In genomic region chr2:231392431-231393148, GRCh38 we compare ENCODE assay signal across 18 cellular contexts. TPM values are rescaled to one million over a fixed set of nuclear protein-coding genes. Genes with fewer than 3 reads are reported as not detected.
DNase-seq lines count a peak whose midpoint lies in the region; ATAC-seq and TF ChIP-seq lines count a peak whose summit lies in the region.
"Had no signal": no experiment of that assay in that cellular context is flagged by ENCODE, and none has a peak within 500 bp of the region (broad histone marks: within the 10 kb centered on the region; RNA-seq: fewer than 3 reads in every experiment).

No MANE protein-coding gene starts in this region.

- no peak for TF ChIP-seq CTCF in SU-DHL-6 (IDR thresholded peaks at IDR 0.05; ENCODE audit: insufficient read depth, low read length, poor library complexity, severe bottlenecking)

- H3K27ac Mint-ChIP-seq in activated naive CD4-positive, alpha-beta T cell treated with anti-CD3 and anti-CD28 coated beads, Interleukin-2, amount 50 U/mL, for 24 hours, result peak overlapping the region; percentile 53
- H3K27ac Mint-ChIP-seq in activated naive CD4-positive, alpha-beta T cell treated with anti-CD3 and anti-CD28 coated beads, Interleukin-2, amount 50 U/mL, for 72 hours, result peak overlapping the region in 1 of 2 donors; percentile 71
- peak overlapping the region; percentile 100 for H3K27ac Mint-ChIP-seq in stimulated activated naive B cell treated with anti-CD40 and anti-IgM and Interleukin-4, amounts not matched to agents 10 μg/mL and 1 μg/mL and 100 μg/mL, for 72 hours

- no peaks in the 10 kb centered on the region for H3K27me3 ChIP-seq in SU-DHL-6 (ENCODE audit: low read length)

- peak overlapping the region; percentile 85 for H3K4me2 ChIP-seq in SU-DHL-6 (ENCODE audit: low read depth, low read length, poor library complexity, severe bottlenecking)

- peak overlapping the region; percentile 96 for H3K27ac ChIP-seq in SU-DHL-6 (ENCODE audit: low read depth, low read length)

- no peak overlapping the region for H3K4me3 Mint-ChIP-seq in activated naive CD4-positive, alpha-beta T cell treated with anti-CD3 and anti-CD28 coated beads, Interleukin-2, amount 50 U/mL, for 24 hours
- peak overlapping the region; percentile 92 to 100 for H3K4me3 Mint-ChIP-seq in stimulated activated naive B cell treated with anti-CD40 and anti-IgM and Interleukin-4, amounts not matched to agents 10 μg/mL and 1 μg/mL and 100 μg/mL, for 72 hours

- H3K36me3 Mint-ChIP-seq in activated naive CD4-positive, alpha-beta T cell treated with anti-CD3 and anti-CD28 coated beads, Interleukin-2, amount 50 U/mL, for 24 hours, result no peaks in the 10 kb centered on the region
- no peaks in the 10 kb centered on the region for H3K36me3 Mint-ChIP-seq in activated naive CD4-positive, alpha-beta T cell treated with anti-CD3 and anti-CD28 coated beads, Interleukin-2, amount 50 U/mL, for 72 hours
- H3K36me3 Mint-ChIP-seq in stimulated activated naive B cell treated with anti-CD40 and anti-IgM and Interleukin-4, amounts not matched to agents 10 μg/mL and 1 μg/mL and 100 μg/mL, for 72 hours, result peaks cover 25 to 46% of the 10 kb centered on the region in 2 donors
- H3K36me3 Mint-ChIP-seq: CD4-positive, CD25-positive, alpha-beta regulatory T cell; naive thymus-derived CD8-positive, alpha-beta T cell had no signal

- no peaks in the 10 kb centered on the region for H4K20me1 ChIP-seq in SU-DHL-6 (ENCODE audit: low read depth, low read length)

- H3K79me2 ChIP-seq in SU-DHL-6 (ENCODE audit: insufficient read depth, low read length), result peaks cover 18% of the 10 kb centered on the region

- peak overlapping the region; percentile 57 for H3K4me3 ChIP-seq in SU-DHL-6 (ENCODE audit: insufficient read depth, low read length, poor library complexity, severe bottlenecking)

- no peak overlapping the region for H2AFZ ChIP-seq in SU-DHL-6 (ENCODE audit: low read depth, low read length, severe bottlenecking)

- H3F3A ChIP-seq in SU-DHL-6 (ENCODE audit: insufficient read depth), result peaks cover 30% of the 10 kb centered on the region

- H3K9me2 ChIP-seq in SU-DHL-6 (replicated peaks; ENCODE audit: insufficient read depth, low read length), result no peaks in the 10 kb centered on the region

- H3K4me1 Mint-ChIP-seq in activated naive CD4-positive, alpha-beta T cell treated with anti-CD3 and anti-CD28 coated beads, Interleukin-2, amount 50 U/mL, for 24 hours, result peaks cover 14% of the 10 kb centered on the region
- H3K4me1 Mint-ChIP-seq in stimulated activated naive B cell treated with anti-CD40 and anti-IgM and Interleukin-4, amounts not matched to agents 10 μg/mL and 1 μg/mL and 100 μg/mL, for 72 hours, result peaks cover 67 to 85% of the 10 kb centered on the region in 2 donors

- H3K9ac ChIP-seq in SU-DHL-6 (ENCODE audit: low read length), result peak overlapping the region; percentile 72

- no peaks in the 10 kb centered on the region for H3K9me3 Mint-ChIP-seq in activated naive CD4-positive, alpha-beta T cell treated with anti-CD3 and anti-CD28 coated beads, Interleukin-2, amount 50 U/mL, for 24 hours
- no peaks in the 10 kb centered on the region for H3K9me3 Mint-ChIP-seq in activated naive CD4-positive, alpha-beta T cell treated with anti-CD3 and anti-CD28 coated beads, Interleukin-2, amount 50 U/mL, for 72 hours
- peaks cover 0 to 2% of the 10 kb centered on the region in 2 donors for H3K9me3 Mint-ChIP-seq in stimulated activated naive B cell treated with anti-CD40 and anti-IgM and Interleukin-4, amounts not matched to agents 10 μg/mL and 1 μg/mL and 100 μg/mL, for 72 hours

- H3K9me3 ChIP-seq in SU-DHL-6 (ENCODE audit: insufficient read depth, low read length), result no peaks in the 10 kb centered on the region

- no peaks in the 10 kb centered on the region for H3K36me3 ChIP-seq in SU-DHL-6 (ENCODE audit: low read length)

- ATAC-seq in activated naive CD4-positive, alpha-beta T cell treated with anti-CD3 and anti-CD28 coated beads, Interleukin-2, amount 50 U/mL, for 72 hours, result no peak
- ATAC-seq in stimulated activated naive B cell treated with anti-CD40 and anti-IgM and Interleukin-4, amounts not matched to agents 10 μg/mL and 1 μg/mL and 100 μg/mL, for 72 hours (replicated peaks), result no peak
- ATAC-seq in HG02571 (IDR thresholded peaks at IDR 0.05; ENCODE audit: unreplicated experiment) (no peak), GM19351 (IDR thresholded peaks at IDR 0.05; ENCODE audit: unreplicated experiment) (no peak), HG03439 (IDR thresholded peaks at IDR 0.05; ENCODE audit: unreplicated experiment) (no peak)

- peaks cover 22% of the 10 kb centered on the region for H3K27me3 Mint-ChIP-seq in activated naive CD4-positive, alpha-beta T cell treated with anti-CD3 and anti-CD28 coated beads, Interleukin-2, amount 50 U/mL, for 24 hours
- no peaks in the 10 kb centered on the region for H3K27me3 Mint-ChIP-seq in stimulated activated naive B cell treated with anti-CD40 and anti-IgM and Interleukin-4, amounts not matched to agents 10 μg/mL and 1 μg/mL and 100 μg/mL, for 72 hours

- DNase-seq in activated naive CD4-positive, alpha-beta T cell treated with anti-CD3 and anti-CD28 coated beads, Interleukin-2, amount 50 U/mL, for 72 hours (ENCODE audit: low spot score in 2 of 2), result no peak
- peak; percentile 4 for DNase-seq in iPS-NIHi11 (ENCODE audit: low spot score)
- DNase-seq in stimulated activated naive B cell treated with anti-CD40 and anti-IgM and Interleukin-4, amounts not matched to agents 10 μg/mL and 1 μg/mL and 100 μg/mL, for 72 hours, result no peak
- DNase-seq: activated CD4-positive, alpha-beta T cell treated with anti-CD3 and anti-CD28 coated beads for 1 hour; activated CD8-positive, alpha-beta memory T cell treated with anti-CD3 and anti-CD28 coated beads, Interleukin-2, amount 50 U/mL, for 4 hours; IMR-90; NCI-H510A treated with DMSO at 0.1 percent for 48 hours; stimulated activated CD4-positive, alpha-beta T cell treated with anti-CD3 and anti-CD28 coated beads, Interleukin-12 subunit alpha, Interleukin-12 subunit beta, amount 100 ng/mL, for 4 hours; stimulated activated naive CD4-positive, alpha-beta T cell; T1000; trophoblast cell had no signal

RNA-seq across cellular contexts. Expression of gene B3GNT7, which starts 2.9 kb away (rescaled TPM):
- total RNA-seq in activated naive CD4-positive, alpha-beta T cell treated with anti-CD3 and anti-CD28 coated beads, Interleukin-2, amount 50 U/mL, for 72 hours, result under 1 TPM; 0.07 to 0.43 TPM
- total RNA-seq: CD4-positive, CD25-positive, alpha-beta regulatory T cell had no signal
